Comparison of ENCODE assay signal across 1 cellular context in genomic region chr7:99616359-99617186, GRCh38.
A peak's percentile ranks its signal among the peaks of the same experiment; 100 is the strongest.
TF ChIP-seq lines count a peak whose summit lies in the region.

Gene ZSCAN25 (plus strand): TSS chr7:99616946. CDS start chr7:99619607, 2,661 bp downstream.

TF ChIP-seq in K562, 482 proteins besides CTCF, POLR2A, EP300 and RAD21 (continued from another document and continues in another):
- TF ChIP-seq GATAD2A (IDR thresholded peaks at IDR 0.05) (peak; percentile 84; the same call in 1 of the 2 replicates), RB1 (IDR thresholded peaks at IDR 0.05; ENCODE audit: low read depth) (peak; percentile 86), THRA (IDR thresholded peaks at IDR 0.05) (no peak), ZNF407 (IDR thresholded peaks at IDR 0.05; ENCODE audit: low read depth) (0 out of 2 replicates have a peak, but pooled peaks have one; percentile 33), ARID4B (CRISPR knock-in tag; IDR thresholded peaks at IDR 0.05) (peak; percentile 91), GTF2E2 (tag; IDR thresholded peaks at IDR 0.05) (peak; percentile 83; the same call in 1 of the 2 replicates), SMARCA4 (IDR thresholded peaks at IDR 0.05) (peak; percentile 53; the same call in 1 of the 2 replicates), POLR3A (IDR thresholded peaks at IDR 0.05; ENCODE audit: borderline replicate concordance, extremely low read depth, insufficient read depth, insufficient read length) (no peak), PHB2 (IDR thresholded peaks at IDR 0.05; ENCODE audit: low read depth) (peak; percentile 59), CBX3 (IDR thresholded peaks at IDR 0.05; ENCODE audit: borderline replicate concordance in 1 of 2, low read length in 2 of 2) (peak in 1 of 2 experiments; percentile 88; a peak in 2 of 3 replicates), NFE2 (IDR thresholded peaks at IDR 0.05; ENCODE audit: low read depth) (peak; percentile 26; the same call in 1 of the 2 replicates), MTA3 (IDR thresholded peaks at IDR 0.05; ENCODE audit: borderline replicate concordance) (peak; percentile 95), MGA (IDR thresholded peaks at IDR 0.05) (peak; percentile 96), PREB (CRISPR knock-in tag; IDR thresholded peaks at IDR 0.05) (peak; percentile 99), POLR3G (IDR thresholded peaks at IDR 0.05; ENCODE audit: extremely low read depth, insufficient read length, insufficient replicate concordance) (no peak), HDAC2 (IDR thresholded peaks at IDR 0.05) (peak; percentile 92), ZNF239 (CRISPR knock-in tag; IDR thresholded peaks at IDR 0.05) (peak; percentile 28; the same call in 1 of the 2 replicates), ZNF76 (CRISPR knock-in tag; IDR thresholded peaks at IDR 0.05; ENCODE audit: borderline replicate concordance) (0 out of 2 replicates have a peak, but pooled peaks have one; percentile 54), ZSCAN32 (CRISPR knock-in tag; IDR thresholded peaks at IDR 0.05) (no peak), KAT8 (IDR thresholded peaks at IDR 0.05; ENCODE audit: low read depth) (no peak)
